18 cellular contexts compared by ENCODE assay signal in genomic region chr3:106198828-106199194, GRCh38.
A peak's percentile ranks its signal among the peaks of the same experiment; 100 is the strongest.
DNase-seq lines count a peak whose midpoint lies in the region; ATAC-seq and TF ChIP-seq lines count a peak whose summit lies in the region.
"Had no signal": no experiment of that assay in that cellular context is flagged by ENCODE, and none has a peak within 500 bp of the region (broad histone marks: within the 10 kb centered on the region; RNA-seq: fewer than 3 reads in every experiment).

No MANE protein-coding gene starts in this region.

- no peaks in the 10 kb centered on the region for H3K27me3 ChIP-seq in left ventricle myocardium inferior (ENCODE audit: low read depth)
- H3K27me3 ChIP-seq in SK-N-SH (ENCODE audit: insufficient read depth): no peaks in the 10 kb centered on the region
- no peaks in the 10 kb centered on the region for H3K27me3 ChIP-seq in subcutaneous abdominal adipose tissue (ENCODE audit: control insufficient read depth in 5 of 5, insufficient read depth in 4 of 5, low read length in 5 of 5)
- H3K27me3 ChIP-seq in ovary: no peaks in the 10 kb centered on the region
- H3K27me3 ChIP-seq in CD8-positive, alpha-beta memory T cell (ENCODE audit: insufficient read depth, low read length, poor library complexity, severe bottlenecking): no peaks in the 10 kb centered on the region
- H3K27me3 ChIP-seq: Peyer's patch had no signal

- H3K36me3 Mint-ChIP-seq in CD8-positive, alpha-beta memory T cell: peaks cover 0 to 18% (median 8%) of the 10 kb centered on the region in 3 donors
- H3K36me3 Mint-ChIP-seq: CD8-positive, alpha-beta T cell had no signal

- TF ChIP-seq CTCF in left ventricle myocardium inferior (IDR thresholded peaks at IDR 0.05; ENCODE audit: borderline replicate concordance) (no peak), SK-N-SH (IDR thresholded peaks at IDR 0.05) (no peak), ovary (IDR thresholded peaks at IDR 0.05) (no peak)

- H3K79me2 ChIP-seq in SK-N-SH (ENCODE audit: insufficient read depth): no peaks in the 10 kb centered on the region

- peaks cover 6% of the 10 kb centered on the region for H3K4me1 ChIP-seq in left ventricle myocardium inferior
- H3K4me1 ChIP-seq in SK-N-SH (ENCODE audit: control insufficient read depth in 1 of 2, insufficient read depth in 2 of 2, low read depth in 1 of 2, low read length in 1 of 2): no peaks in the 10 kb centered on the region
- peaks cover 0 to 13% (median 5%) of the 10 kb centered on the region in 5 donors for H3K4me1 ChIP-seq in subcutaneous abdominal adipose tissue (ENCODE audit: control insufficient read depth in 5 of 5, insufficient read depth in 5 of 5, low read length in 5 of 5)
- peaks cover 10% of the 10 kb centered on the region for H3K4me1 ChIP-seq in ovary (ENCODE audit: insufficient read depth)
- H3K4me1 ChIP-seq in CD8-positive, alpha-beta memory T cell (ENCODE audit: insufficient read depth, low read length): peaks cover 5% of the 10 kb centered on the region
- H3K4me1 ChIP-seq: Peyer's patch had no signal

- peaks cover under 1% of the 10 kb centered on the region for H3K9me3 ChIP-seq in left ventricle myocardium inferior (replicated peaks)
- H3K9me3 ChIP-seq in SK-N-SH: no peaks in the 10 kb centered on the region
- peaks cover 0 to 3% (median under 1%) of the 10 kb centered on the region in 5 donors for H3K9me3 ChIP-seq in subcutaneous abdominal adipose tissue (ENCODE audit: control insufficient read depth in 5 of 5, low read length in 5 of 5)
- H3K9me3 ChIP-seq in ovary: no peaks in the 10 kb centered on the region
- no peaks in the 10 kb centered on the region for H3K9me3 ChIP-seq in CD8-positive, alpha-beta memory T cell (ENCODE audit: low read length)
- H3K9me3 ChIP-seq: Peyer's patch had no signal

- H3K27me3 Mint-ChIP-seq in CD8-positive, alpha-beta memory T cell: peaks cover 0 to 2% of the 10 kb centered on the region in 2 donors
- H3K27me3 Mint-ChIP-seq: B cell had no signal

- no peak overlapping the region for H3K4me3 Mint-ChIP-seq in CD8-positive, alpha-beta memory T cell
- H3K4me3 Mint-ChIP-seq: B cell; CD8-positive, alpha-beta T cell; H9 had no signal

- no peak for TF ChIP-seq EP300 in SK-N-SH (IDR thresholded peaks at IDR 0.05; ENCODE audit: borderline replicate concordance in 1 of 2, low read depth in 1 of 2, low read length in 1 of 2)
- TF ChIP-seq EP300 in ovary (IDR thresholded peaks at IDR 0.05): no peak

- WGBS in SK-N-SH (ENCODE audit: low lambda C conversion rate): 38% methylated on average over 4 of the region's 4 CpGs
- WGBS in ovary, 3 donors: 10 to 32% (median 18%) methylated on average over 4 of the region's 4 CpGs

- no peak for TF ChIP-seq POLR2A in ovary (IDR thresholded peaks at IDR 0.05)

- 0 out of 2 replicates have a peak, but pooled peaks cover 3% of the 10 kb centered on the region for H3K9me2 ChIP-seq in SK-N-SH

- H3K9ac ChIP-seq in SK-N-SH (no peak overlapping the region), subcutaneous abdominal adipose tissue (ENCODE audit: low read length in 5 of 5) (no peak overlapping the region)

- H3K27ac ChIP-seq in left ventricle myocardium inferior (replicated peaks): peak overlapping the region; percentile 18
- no peak overlapping the region for H3K27ac ChIP-seq in SK-N-SH (ENCODE audit: low read depth in 2 of 2, low read length in 1 of 2)
- peak overlapping the region; percentile 9 for H3K27ac ChIP-seq in subcutaneous abdominal adipose tissue (ENCODE audit: low read depth, low read length)
- H3K27ac ChIP-seq in ovary: no peak overlapping the region
- H3K27ac ChIP-seq in CD8-positive, alpha-beta memory T cell (ENCODE audit: low read depth, low read length): no peak overlapping the region
- H3K27ac ChIP-seq: Peyer's patch had no signal

- H4K20me1 ChIP-seq in SK-N-SH (ENCODE audit: insufficient read depth): no peaks in the 10 kb centered on the region

- DNase-seq in left ventricle myocardium inferior (no peak), Right ventricle myocardium inferior (ENCODE audit: missing footprints) (no peak), SK-N-SH (no peak), fibroblast of peridontal ligament (ENCODE audit: extremely low read depth) (peak; percentile 100), ovary (no peak)
- DNase-seq in CD8-positive, alpha-beta memory T cell: no peak
- DNase-seq: 8988T; CD8-positive, alpha-beta T cell; H9; MV-4-11; NCI-H1436; NCI-H2029 treated with DMSO at 0.1 percent for 48 hours; NCI-H510A; Peyer's patch; SHP77 treated with DMSO at 0.1 percent for 48 hours had no signal

- H3K4me3 ChIP-seq in left ventricle myocardium inferior (no peak overlapping the region), SK-N-SH (ENCODE audit: low read depth in 2 of 2, low read length in 1 of 2) (no peak overlapping the region), subcutaneous abdominal adipose tissue (ENCODE audit: low read depth in 1 of 5, low read length in 5 of 5) (no peak overlapping the region), ovary (no peak overlapping the region)
- no peak overlapping the region for H3K4me3 ChIP-seq in CD8-positive, alpha-beta memory T cell (ENCODE audit: low read length)
- H3K4me3 ChIP-seq: Peyer's patch had no signal

- H2AFZ ChIP-seq in SK-N-SH (ENCODE audit: low read depth): no peak overlapping the region

- POLR2A ChIA-PET in SK-N-SH (lab: Yijun Ruan, JAX): no interaction called here
- POLR2A ChIA-PET in CD8-positive, alpha-beta memory T cell (lab: Charles Lee): no interaction called here

- no peaks in the 10 kb centered on the region for H3F3A ChIP-seq in SK-N-SH (replicated peaks; ENCODE audit: insufficient read depth)

- peaks cover 0 to 2% (median 0%) of the 10 kb centered on the region in 5 donors for H3K9me3 Mint-ChIP-seq in CD8-positive, alpha-beta memory T cell

- H3K4me1 Mint-ChIP-seq in CD8-positive, alpha-beta memory T cell: peaks cover 6 to 14% (median 13%) of the 10 kb centered on the region in 3 donors
- H3K4me1 Mint-ChIP-seq: B cell had no signal

- CTCF ChIA-PET in SK-N-SH (lab: Yijun Ruan, JAX): interaction anchor here (0.6 kb wide), 1 partner anchor 475 kb away, joined by 3 read pairs; no protein-coding TSS in a partner anchor
- CTCF ChIA-PET in CD8-positive, alpha-beta memory T cell (lab: Charles Lee): no interaction called here

- H3K36me3 ChIP-seq in left ventricle myocardium inferior: no peaks in the 10 kb centered on the region
- H3K36me3 ChIP-seq in SK-N-SH (replicated peaks in 1 of 2; ENCODE audit: control insufficient read depth in 1 of 2, insufficient read depth in 2 of 2, low read length in 1 of 2): no peaks in the 10 kb centered on the region
- H3K36me3 ChIP-seq in subcutaneous abdominal adipose tissue (ENCODE audit: control insufficient read depth in 5 of 5, insufficient read depth in 5 of 5, low read length in 5 of 5): no peaks in the 10 kb centered on the region
- H3K36me3 ChIP-seq in ovary: no peaks in the 10 kb centered on the region
- no peaks in the 10 kb centered on the region for H3K36me3 ChIP-seq in CD8-positive, alpha-beta memory T cell (ENCODE audit: insufficient read depth, low read length)
- H3K36me3 ChIP-seq: Peyer's patch had no signal

- no peak overlapping the region for H3K4me2 ChIP-seq in SK-N-SH

- no peak for TF ChIP-seq RAD21 in SK-N-SH (IDR thresholded peaks at IDR 0.05; ENCODE audit: low read length)

- intact Hi-C loops in left ventricle myocardium inferior (cut with micrococcal nuclease) (no loop called here), Right ventricle myocardium inferior (cut with DNase I) (no loop called here), ovary (cut with DNase I) (no loop called here)

- ATAC-seq in Right ventricle myocardium inferior (no peak), GM21529 (IDR thresholded peaks at IDR 0.05; ENCODE audit: unreplicated experiment) (no peak)
- ATAC-seq: CD8-positive, alpha-beta T cell had no signal

- no peak overlapping the region for H3K27ac Mint-ChIP-seq in CD8-positive, alpha-beta memory T cell
- H3K27ac Mint-ChIP-seq: B cell; CD8-positive, alpha-beta T cell; H9 had no signal

TF ChIP-seq in SK-N-SH, 30 proteins besides CTCF, POLR2A, EP300 and RAD21:
- TF ChIP-seq FOXM1 (IDR thresholded peaks at IDR 0.05; ENCODE audit: low read depth) (no peak), TCF12 (IDR thresholded peaks at IDR 0.05) (peak; percentile 33; the same call in 1 of the 2 replicates), JUND (IDR thresholded peaks at IDR 0.05) (no peak), NRF1 (IDR thresholded peaks at IDR 0.05; ENCODE audit: low read depth, low read length) (no peak), SMC3 (IDR thresholded peaks at IDR 0.05; ENCODE audit: low read depth, low read length) (no peak)

Comparison
In these comparisons a context has a peak if more than half of its experiments do, and no peak if none do; other contexts are left out.
1. H3K27ac ChIP-seq: peak in left ventricle myocardium inferior (single experiment) and subcutaneous abdominal adipose tissue (single experiment); none in SK-N-SH (0 of 2), ovary (0 of 2) and CD8-positive, alpha-beta memory T cell (single experiment).